ENCODE assay signal across 31 cellular contexts in genomic region chr17:28880572-28880945, GRCh38.
"Had no signal": no experiment of that assay in that cellular context is flagged by ENCODE, and none has a peak within 500 bp of the region (broad histone marks: within the 10 kb centered on the region; RNA-seq: fewer than 3 reads in every experiment).

No MANE protein-coding gene starts in this region.

- H3K4me3 Mint-ChIP-seq: mesothelial cell of epicardium; naive B cell; natural killer cell treated with Interleukin-12 subunit alpha and Interleukin-12 subunit beta and Interleukin-15 and Interleukin-18, amount 100 ng/mL, for 72 hours; neural crest cell; stimulated activated naive CD8-positive, alpha-beta T cell treated with anti-CD3 and anti-CD28 coated beads, Interleukin-15, Interleukin-2, amounts not matched to agents 100 ng/mL and 50 ng/mL, for 24 hours had no signal

- ATAC-seq: esophagus mucosa; gastrocnemius medialis; left colon; mucosa of descending colon; natural killer cell treated with Interleukin-12 subunit alpha and Interleukin-12 subunit beta and Interleukin-15 and Interleukin-18, amount 100 ng/mL, for 72 hours; sciatic nerve had no signal

- H3K27ac ChIP-seq: epithelial cell of prostate, gastrocnemius medialis, left ventricle myocardium inferior, prostate gland, right atrium auricular region, thoracic aorta, tibial nerve, upper lobe of left lung had no signal

- H3K27me3 ChIP-seq: gastrocnemius medialis, right atrium auricular region, tibial nerve, upper lobe of left lung had no signal

- H3K4me2 ChIP-seq: smooth muscle cell had no signal

- H3K9me3 Mint-ChIP-seq: mesothelial cell of epicardium; naive B cell; natural killer cell treated with Interleukin-12 subunit alpha and Interleukin-12 subunit beta and Interleukin-15 and Interleukin-18, amount 100 ng/mL, for 72 hours; neural crest cell; stimulated activated naive CD8-positive, alpha-beta T cell treated with anti-CD3 and anti-CD28 coated beads, Interleukin-15, Interleukin-2, amounts not matched to agents 100 ng/mL and 50 ng/mL, for 24 hours had no signal

- H3K27ac Mint-ChIP-seq: mesothelial cell of epicardium; natural killer cell treated with Interleukin-12 subunit alpha and Interleukin-12 subunit beta and Interleukin-15 and Interleukin-18, amount 100 ng/mL, for 72 hours; stimulated activated naive CD8-positive, alpha-beta T cell treated with anti-CD3 and anti-CD28 coated beads, Interleukin-15, Interleukin-2, amounts not matched to agents 100 ng/mL and 50 ng/mL, for 24 hours had no signal

- H3K27me3 Mint-ChIP-seq: naive B cell; natural killer cell treated with Interleukin-12 subunit alpha and Interleukin-12 subunit beta and Interleukin-15 and Interleukin-18, amount 100 ng/mL, for 72 hours; stimulated activated naive CD8-positive, alpha-beta T cell treated with anti-CD3 and anti-CD28 coated beads, Interleukin-15, Interleukin-2, amounts not matched to agents 100 ng/mL and 50 ng/mL, for 24 hours had no signal

- H3K4me1 ChIP-seq: gastrocnemius medialis, prostate gland, right atrium auricular region, tibial nerve, upper lobe of left lung had no signal

- H3K4me3 ChIP-seq: gastrocnemius medialis, left ventricle myocardium inferior, lung, mucosa of descending colon, prostate gland, right atrium auricular region, smooth muscle cell, thoracic aorta, tibial nerve, upper lobe of left lung had no signal

- H3K9me3 ChIP-seq: gastrocnemius medialis, left ventricle myocardium inferior, mucosa of descending colon, prostate gland, right atrium auricular region, thoracic aorta, tibial nerve, upper lobe of left lung had no signal

- DNase-seq: cerebellar nuclear complex; cortex of kidney; effector CD4-positive, alpha-beta T cell; foreskin fibroblast; gastrocnemius medialis; head of caudate nucleus; left colon; left ventricle myocardium inferior; mesenchymal stem cell; mucosa of descending colon; naive B cell; nucleus accumbens; stimulated activated CD4-positive, alpha-beta T cell treated with anti-CD3 and anti-CD28 coated beads, Interleukin-12 subunit alpha, Interleukin-12 subunit beta, amount 100 ng/mL, for 4 hours; stimulated activated CD4-positive, alpha-beta T cell treated with anti-CD3 and anti-CD28 coated beads, Interleukin-1b, Interleukin-23, amount 100 ng/mL, for 48 hours; stimulated activated CD4-positive, alpha-beta T cell treated with anti-CD3 and anti-CD28 coated beads, Interleukin-4, amount 100 ng/mL, for 1 hour; stimulated activated CD8-positive, alpha-beta memory T cell treated with anti-CD3 and anti-CD28 coated beads, Interleukin-4, amount 100 ng/mL, for 48 hours had no signal

- FAIRE-seq: urothelium cell line had no signal

- H3K4me1 Mint-ChIP-seq: mesothelial cell of epicardium, neural crest cell had no signal
